Comparison of ENCODE assay signal across 14 cellular contexts in the genomic region with DNA sequence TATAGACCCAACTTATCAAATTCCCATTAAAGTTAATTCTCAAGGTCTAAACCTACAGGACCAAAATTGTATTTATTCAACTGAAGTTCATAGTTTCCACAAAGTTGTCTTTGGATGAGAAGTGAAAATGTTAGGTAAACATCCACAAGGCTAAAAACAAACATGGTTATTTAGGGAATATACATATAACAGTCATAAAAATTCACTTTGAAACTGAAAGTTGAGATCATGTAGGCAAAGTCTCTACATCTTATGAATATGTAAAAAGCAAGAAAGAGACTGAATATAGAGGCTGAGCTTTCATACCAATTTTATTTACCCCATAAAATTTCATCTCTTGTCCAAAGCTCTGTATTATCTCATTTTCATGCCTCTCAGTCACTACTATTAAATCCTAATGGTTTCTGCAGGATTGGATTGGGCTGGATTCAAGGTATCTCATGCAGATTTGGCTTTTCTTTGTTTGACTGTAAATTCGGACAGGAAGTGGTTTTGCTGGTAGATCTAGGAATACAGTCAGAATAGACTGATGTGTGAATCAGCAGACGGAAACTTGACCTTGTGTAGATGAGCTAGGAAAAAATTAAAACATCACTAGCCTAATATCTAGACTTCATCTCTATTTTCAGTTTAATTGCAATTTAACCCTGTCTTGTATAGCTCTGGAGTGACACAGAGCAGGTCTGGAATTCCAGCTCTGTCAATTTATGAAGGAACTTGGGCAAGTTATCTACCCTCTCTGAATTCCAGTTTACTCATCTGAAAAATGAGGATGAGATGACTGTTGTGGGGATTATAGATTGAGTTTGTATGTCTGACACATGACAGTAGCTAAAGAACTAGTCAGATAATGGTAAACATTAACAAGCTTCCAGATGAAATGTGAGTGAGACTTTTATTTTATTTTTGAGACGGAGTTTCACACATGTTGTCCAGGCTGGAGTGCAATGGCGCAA. TPM values are rescaled to one million over a fixed set of nuclear protein-coding genes. Genes with fewer than 3 reads are reported as not detected.
DNase-seq lines count a peak whose midpoint lies in the region; ATAC-seq and TF ChIP-seq lines count a peak whose summit lies in the region.
"Had no signal": no experiment of that assay in that cellular context is flagged by ENCODE, and none has a peak within 500 bp of the region (broad histone marks: within the 10 kb centered on the region; RNA-seq: fewer than 3 reads in every experiment).

No MANE protein-coding gene starts in this region.

- ATAC-seq in GM18861 (IDR thresholded peaks at IDR 0.05; ENCODE audit: unreplicated experiment) = peak; percentile 49
- peak; percentile 58 for ATAC-seq in HG02623 (IDR thresholded peaks at IDR 0.05; ENCODE audit: unreplicated experiment)
- no peak for ATAC-seq in CD4-positive, alpha-beta T cell (ENCODE audit: poor library complexity)
- ATAC-seq: gastroesophageal sphincter, lower lobe of right lung, WTC11 had no signal

- no peaks in the 10 kb centered on the region for H3K4me1 Mint-ChIP-seq in CD4-positive, alpha-beta T cell (ENCODE audit: low read depth)
- H3K4me1 Mint-ChIP-seq: WTC11 had no signal

- DNase-seq in NCI-H226 (peak; percentile 78), myocyte (ENCODE audit: low read depth) (peak; percentile 54), cardiac septum (ENCODE audit: low spot score) (no peak), NCI-H2081 (lab: John Stamatoyannopoulos, UW) (no peak)
- no peak for DNase-seq in CD4-positive, alpha-beta T cell
- DNase-seq in activated CD4-positive, alpha-beta T cell treated with anti-CD3 and anti-CD28 coated beads for 48 hours = no peak
- DNase-seq: DMS79 treated with DMSO at 0.1 percent for 48 hours, lower lobe of right lung, NCI-H1417, PC-9 had no signal

- no peak overlapping the region for H3K27ac ChIP-seq in CD4-positive, alpha-beta T cell (ENCODE audit: low read depth, low read length)
- H3K27ac ChIP-seq: gastroesophageal sphincter, lower lobe of right lung, PC-9 had no signal

- POLR2A ChIA-PET in CD4-positive, alpha-beta T cell (lab: Charles Lee) = no interaction called here

- intact Hi-C loops in cardiac septum (cut with DNase I) = no loop called here
- intact Hi-C loops in CD4-positive, alpha-beta T cell (cut with DNase I, micrococcal nuclease) = no loop called here

- H3K27ac Mint-ChIP-seq in CD4-positive, alpha-beta T cell = no peak overlapping the region
- H3K27ac Mint-ChIP-seq: WTC11 had no signal

- H3K9me3 ChIP-seq in CD4-positive, alpha-beta T cell (ENCODE audit: control insufficient read depth, low read length) = no peaks in the 10 kb centered on the region
- H3K9me3 ChIP-seq: gastroesophageal sphincter, lower lobe of right lung had no signal

- CTCF ChIA-PET in CD4-positive, alpha-beta T cell (lab: Charles Lee) = no interaction called here

- peaks cover 37% of the 10 kb centered on the region for H3K27me3 Mint-ChIP-seq in CD4-positive, alpha-beta T cell

- no peaks in the 10 kb centered on the region for H3K27me3 ChIP-seq in CD4-positive, alpha-beta T cell (ENCODE audit: control insufficient read depth, insufficient read depth, low read length)
- H3K27me3 ChIP-seq: gastroesophageal sphincter had no signal

- H3K9me3 Mint-ChIP-seq in CD4-positive, alpha-beta T cell = no peaks in the 10 kb centered on the region
- H3K9me3 Mint-ChIP-seq: WTC11 had no signal

- H3K4me3 Mint-ChIP-seq in CD4-positive, alpha-beta T cell = no peak overlapping the region
- H3K4me3 Mint-ChIP-seq: WTC11 had no signal

- no peaks in the 10 kb centered on the region for H3K36me3 Mint-ChIP-seq in CD4-positive, alpha-beta T cell (ENCODE audit: low read depth)
- H3K36me3 Mint-ChIP-seq: WTC11 had no signal

- TF ChIP-seq CTCF in CD4-positive, alpha-beta T cell (IDR thresholded peaks at IDR 0.05) = no peak

RNA-seq across cellular contexts. Expression of gene SKAP2, which starts 27.3 kb away (rescaled TPM):
- total RNA-seq in myocyte (43.3 and 48.1 TPM in 2 replicates), cardiac septum (4.3 TPM)
- polyA plus RNA-seq in myocyte (2012) = 18.0 TPM
- total RNA-seq in CD4-positive, alpha-beta T cell = 1 to 10 TPM in 1 of 2 experiments, under 1 TPM in 1; 0.91 to 1.2 TPM

Comparison
In these comparisons a context has a peak if more than half of its experiments do, and no peak if none do; other contexts are left out.
1. DNase-seq: peak in NCI-H226 (single experiment) and myocyte (single experiment); none in cardiac septum (single experiment), NCI-H2081 (0 of 2), CD4-positive, alpha-beta T cell (0 of 10) and activated CD4-positive, alpha-beta T cell treated with anti-CD3 and anti-CD28 coated beads for 48 hours (single experiment).